ENCODE assay signal across 8 cellular contexts in the genomic region with DNA sequence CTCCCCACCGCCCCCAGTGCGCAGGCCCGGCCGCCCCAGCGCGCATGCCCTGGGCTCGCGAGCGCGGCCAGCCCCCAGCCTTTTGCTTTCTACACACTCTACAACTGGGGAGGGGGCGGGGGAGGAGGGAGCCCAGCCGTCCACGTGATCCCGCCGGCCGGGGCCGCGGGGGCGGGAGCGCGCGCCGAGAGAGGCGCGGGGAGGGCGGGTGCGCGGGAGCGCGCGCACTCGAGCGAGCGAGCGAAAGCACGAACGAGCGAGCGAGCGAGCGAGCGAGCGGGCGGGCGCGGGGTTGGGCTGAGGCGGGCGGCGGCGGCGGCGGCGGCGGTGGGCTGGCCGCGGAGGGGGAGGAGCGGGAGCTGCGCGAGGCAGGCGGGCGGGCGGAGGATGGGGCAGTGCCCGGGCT. TPM values are rescaled to one million over a fixed set of nuclear protein-coding genes. Genes with fewer than 3 reads are reported as not detected.
A peak's percentile ranks its signal among the peaks of the same experiment; 100 is the strongest.
DNase-seq lines count a peak whose midpoint lies in the region; ATAC-seq and TF ChIP-seq lines count a peak whose summit lies in the region.

A gene (plus strand): TSS at position 395 of the 406 bp plus-strand sequence. CDS start 1,179 bp downstream, outside the sequence.

- H3K27ac ChIP-seq in AG04450 (ENCODE audit: low read depth, low read length) (no peak within 1 kb of the TSS), muscle layer of duodenum (ENCODE audit: low read length) (peak within 1 kb of the TSS; percentile 56)

- POLR2A ChIA-PET in AG04450 (lab: Yijun Ruan, JAX) = no interaction called here

- intact Hi-C loops in activated T-helper 1 cell treated with anti-CD3 and anti-CD28 coated beads, Interleukin-12 subunit alpha, Interleukin-12 subunit beta, Interleukin-2, Interleukin-4 antibody, amounts not matched to agents 30 ng/mL and 10 ng/mL and 1 ng/mL, durations not matched to agents 14 hours and 24 hours and 36 hours (cut with micrococcal nuclease) = no loop called here

- CTCF ChIA-PET in AG04450 (lab: Charles Lee) = no interaction called here

- H3K4me1 Mint-ChIP-seq in activated T-helper 1 cell treated with anti-CD3 and anti-CD28 coated beads, Interleukin-12 subunit alpha, Interleukin-12 subunit beta, Interleukin-2, Interleukin-4 antibody, amounts not matched to agents 30 ng/mL and 10 ng/mL and 1 ng/mL, durations not matched to agents 14 hours and 24 hours and 36 hours (ENCODE audit: low read depth) = peaks cover 5% of the 10 kb centered on the region
- peaks cover 19% of the 10 kb centered on the region for H3K4me1 Mint-ChIP-seq in stimulated activated naive CD8-positive, alpha-beta T cell treated with anti-CD3 and anti-CD28 coated beads, Interleukin-15, Interleukin-2, amounts not matched to agents 100 ng/mL and 50 ng/mL, for 24 hours (ENCODE audit: low read depth)

- H3K27me3 Mint-ChIP-seq in activated T-helper 1 cell treated with anti-CD3 and anti-CD28 coated beads, Interleukin-12 subunit alpha, Interleukin-12 subunit beta, Interleukin-2, Interleukin-4 antibody, amounts not matched to agents 30 ng/mL and 10 ng/mL and 1 ng/mL, durations not matched to agents 14 hours and 24 hours and 36 hours (ENCODE audit: insufficient read depth) = peaks cover 33% of the 10 kb centered on the region
- H3K27me3 Mint-ChIP-seq in stimulated activated naive CD8-positive, alpha-beta T cell treated with anti-CD3 and anti-CD28 coated beads, Interleukin-15, Interleukin-2, amounts not matched to agents 100 ng/mL and 50 ng/mL, for 24 hours = peaks cover 21% of the 10 kb centered on the region

- peaks cover 3% of the 10 kb centered on the region; the same call in 1 of the 2 replicates for H3K9me3 ChIP-seq in AG04450 (ENCODE audit: control insufficient read depth, insufficient read depth, low read length)
- H3K9me3 ChIP-seq in muscle layer of duodenum (ENCODE audit: control insufficient read depth in 1 of 2, low read length in 2 of 2) = no peaks in the 10 kb centered on the region

- H3K9me3 Mint-ChIP-seq in activated T-helper 1 cell treated with anti-CD3 and anti-CD28 coated beads, Interleukin-12 subunit alpha, Interleukin-12 subunit beta, Interleukin-2, Interleukin-4 antibody, amounts not matched to agents 30 ng/mL and 10 ng/mL and 1 ng/mL, durations not matched to agents 14 hours and 24 hours and 36 hours = no peaks in the 10 kb centered on the region
- no peaks in the 10 kb centered on the region for H3K9me3 Mint-ChIP-seq in stimulated activated naive CD8-positive, alpha-beta T cell treated with anti-CD3 and anti-CD28 coated beads, Interleukin-15, Interleukin-2, amounts not matched to agents 100 ng/mL and 50 ng/mL, for 24 hours

- H3K36me3 Mint-ChIP-seq in activated T-helper 1 cell treated with anti-CD3 and anti-CD28 coated beads, Interleukin-12 subunit alpha, Interleukin-12 subunit beta, Interleukin-2, Interleukin-4 antibody, amounts not matched to agents 30 ng/mL and 10 ng/mL and 1 ng/mL, durations not matched to agents 14 hours and 24 hours and 36 hours (ENCODE audit: low read depth) = no peaks in the 10 kb centered on the region
- H3K36me3 Mint-ChIP-seq in stimulated activated naive CD8-positive, alpha-beta T cell treated with anti-CD3 and anti-CD28 coated beads, Interleukin-15, Interleukin-2, amounts not matched to agents 100 ng/mL and 50 ng/mL, for 24 hours (ENCODE audit: low read depth) = no peaks in the 10 kb centered on the region

- H3K4me3 Mint-ChIP-seq in activated T-helper 1 cell treated with anti-CD3 and anti-CD28 coated beads, Interleukin-12 subunit alpha, Interleukin-12 subunit beta, Interleukin-2, Interleukin-4 antibody, amounts not matched to agents 30 ng/mL and 10 ng/mL and 1 ng/mL, durations not matched to agents 14 hours and 24 hours and 36 hours = peak within 1 kb of the TSS; percentile 81
- peak within 1 kb of the TSS; percentile 82 for H3K4me3 Mint-ChIP-seq in stimulated activated naive CD8-positive, alpha-beta T cell treated with anti-CD3 and anti-CD28 coated beads, Interleukin-15, Interleukin-2, amounts not matched to agents 100 ng/mL and 50 ng/mL, for 24 hours

- H3K4me1 ChIP-seq in muscle layer of duodenum (ENCODE audit: control insufficient read depth in 1 of 2, insufficient read depth in 2 of 2, low read length in 2 of 2) = peaks cover 0 to 25% of the 10 kb centered on the region in 2 donors

- ATAC-seq in GM18909 (IDR thresholded peaks at IDR 0.05; ENCODE audit: poor library complexity, unreplicated experiment) (peak; percentile 60), HG03175 (IDR thresholded peaks at IDR 0.05; ENCODE audit: unreplicated experiment) (peak; percentile 59)

- H3K27ac Mint-ChIP-seq in activated T-helper 1 cell treated with anti-CD3 and anti-CD28 coated beads, Interleukin-12 subunit alpha, Interleukin-12 subunit beta, Interleukin-2, Interleukin-4 antibody, amounts not matched to agents 30 ng/mL and 10 ng/mL and 1 ng/mL, durations not matched to agents 14 hours and 24 hours and 36 hours = no peak within 1 kb of the TSS
- no peak within 1 kb of the TSS for H3K27ac Mint-ChIP-seq in stimulated activated naive CD8-positive, alpha-beta T cell treated with anti-CD3 and anti-CD28 coated beads, Interleukin-15, Interleukin-2, amounts not matched to agents 100 ng/mL and 50 ng/mL, for 24 hours

- peak; percentile 1 for DNase-seq in AG04450 (ENCODE audit: low read depth, low spot score)
- DNase-seq in NCI-H526 treated with DMSO at 0.1 percent for 48 hours (lab: John Stamatoyannopoulos, UW) = peak; percentile 78
- peak; percentile 16 for DNase-seq in activated T-helper 1 cell treated with anti-CD3 and anti-CD28 coated beads, Interleukin-12 subunit alpha, Interleukin-12 subunit beta, Interleukin-2, Interleukin-4 antibody, amounts not matched to agents 30 ng/mL and 10 ng/mL and 1 ng/mL, durations not matched to agents 14 hours and 24 hours and 36 hours (ENCODE audit: low spot score)
- peak; percentile 75 for DNase-seq in fibroblast of mammary gland (ENCODE audit: low read depth)

- TF ChIP-seq CTCF in AG04450 (IDR thresholded peaks at IDR 0.05; ENCODE audit: low read depth, low read length) = no peak
- no peak for TF ChIP-seq CTCF in fibroblast of mammary gland (conservative IDR thresholded peaks at IDR 0.05; ENCODE audit: control insufficient read depth, insufficient read depth, low read depth, low read length)

- H3K36me3 ChIP-seq in muscle layer of duodenum (ENCODE audit: control insufficient read depth in 1 of 2, insufficient read depth in 2 of 2, low read length in 2 of 2) = no peaks in the 10 kb centered on the region

- H3K27me3 ChIP-seq in AG04450 (ENCODE audit: control insufficient read depth, insufficient read depth, low read length) (peaks cover 18% of the 10 kb centered on the region), muscle layer of duodenum (ENCODE audit: low read depth, low read length) (no peaks in the 10 kb centered on the region)

- peak within 1 kb of the TSS; percentile 65 for H3K4me3 ChIP-seq in AG04450 (ENCODE audit: low read depth, low read length)
- H3K4me3 ChIP-seq in fibroblast of mammary gland (ENCODE audit: control insufficient read depth, low read depth, low read length) = peak within 1 kb of the TSS; percentile 85
- peak within 1 kb of the TSS; percentile 78 to 80 for H3K4me3 ChIP-seq in muscle layer of duodenum (ENCODE audit: low read depth in 1 of 2, low read length in 2 of 2)

RNA-seq across cellular contexts. Expression of the gene that starts here (rescaled TPM):
- 1.5 and 2.0 TPM in 2 replicates for polyA plus RNA-seq in AG04450 (2011; rRNA removed)
- polyA minus RNA-seq in AG04450 (2011; rRNA and poly(A)+ RNA removed) = 4.9 and 5.0 TPM in 2 replicates
- total RNA-seq in activated T-helper 1 cell treated with anti-CD3 and anti-CD28 coated beads, Interleukin-12 subunit alpha, Interleukin-12 subunit beta, Interleukin-2, Interleukin-4 antibody, amounts not matched to agents 30 ng/mL and 10 ng/mL and 1 ng/mL, durations not matched to agents 14 hours and 24 hours and 36 hours = 2.4 and 2.7 TPM in 2 replicates

Comparison
In these comparisons a context has a peak if more than half of its experiments do, and no peak if none do; other contexts are left out.
1. DNase-seq: peak in every context shown above with its lines; median percentile 78 in NCI-H526 treated with DMSO at 0.1 percent for 48 hours; 75 in fibroblast of mammary gland; 16 in activated T-helper 1 cell treated with anti-CD3 and anti-CD28 coated beads, Interleukin-12 subunit alpha, Interleukin-12 subunit beta, Interleukin-2, Interleukin-4 antibody, amounts not matched to agents 30 ng/mL and 10 ng/mL and 1 ng/mL, durations not matched to agents 14 hours and 24 hours and 36 hours; 1 in AG04450.